Comparison of ENCODE assay signal across 1 cellular context in genomic region chr17:1936766-1937165, GRCh38.
TF ChIP-seq lines count a peak whose summit lies in the region.

No MANE protein-coding gene starts in this region.

TF ChIP-seq in GM23338, 12 proteins besides CTCF, POLR2A, EP300 and RAD21 (continued from another document):
- no peak for TF ChIP-seq ZNF114 (CRISPR knock-in tag; IDR thresholded peaks at IDR 0.05)
- no peak for TF ChIP-seq REST (IDR thresholded peaks at IDR 0.05; ENCODE audit: unreplicated experiment)
- TF ChIP-seq ZNF331 (CRISPR knock-in tag; IDR thresholded peaks at IDR 0.05; ENCODE audit: low read depth): no peak
- no peak for TF ChIP-seq JUNB (IDR thresholded peaks at IDR 0.05; ENCODE audit: unreplicated experiment)
- TF ChIP-seq STAT1 (IDR thresholded peaks at IDR 0.05; ENCODE audit: unreplicated experiment): no peak
- TF ChIP-seq EZH2 (IDR thresholded peaks at IDR 0.05; ENCODE audit: low read depth, unreplicated experiment): no peak
- TF ChIP-seq EZH2phosphoT487 (IDR thresholded peaks at IDR 0.05; ENCODE audit: unreplicated experiment): no peak
- TF ChIP-seq, protein P1, sequence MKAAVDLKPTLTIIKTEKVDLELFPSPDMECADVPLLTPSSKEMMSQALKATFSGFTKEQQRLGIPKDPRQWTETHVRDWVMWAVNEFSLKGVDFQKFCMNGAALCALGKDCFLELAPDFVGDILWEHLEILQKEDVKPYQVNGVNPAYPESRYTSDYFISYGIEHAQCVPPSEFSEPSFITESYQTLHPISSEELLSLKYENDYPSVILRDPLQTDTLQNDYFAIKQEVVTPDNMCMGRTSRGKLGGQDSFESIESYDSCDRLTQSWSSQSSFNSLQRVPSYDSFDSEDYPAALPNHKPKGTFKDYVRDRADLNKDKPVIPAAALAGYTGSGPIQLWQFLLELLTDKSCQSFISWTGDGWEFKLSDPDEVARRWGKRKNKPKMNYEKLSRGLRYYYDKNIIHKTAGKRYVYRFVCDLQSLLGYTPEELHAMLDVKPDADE (IDR thresholded peaks at IDR 0.05): no peak
- no peak for TF ChIP-seq NANOG (IDR thresholded peaks at IDR 0.05; ENCODE audit: borderline replicate concordance)
